ENCODE assay signal across 8 cellular contexts in genomic region chr3:71062037-71062919, GRCh38.
A peak's percentile ranks its signal among the peaks of the same experiment; 100 is the strongest.
DNase-seq lines count a peak whose midpoint lies in the region; ATAC-seq and TF ChIP-seq lines count a peak whose summit lies in the region.

No MANE protein-coding gene starts in this region.

- H3K4me3 ChIP-seq in DND-41 (ENCODE audit: low read depth in 1 of 2, low read length in 2 of 2) (no peak overlapping the region), SK-N-SH (ENCODE audit: low read depth in 2 of 2, low read length in 1 of 2) (peak overlapping the region; percentile 70 to 71; a peak in 3 of 4 replicates), fibroblast of the aortic adventitia (ENCODE audit: low read depth, low read length) (peak overlapping the region; percentile 77), gastrocnemius medialis (peak overlapping the region; percentile 58 to 83 (median 72))

- H3K27ac ChIP-seq in DND-41 (ENCODE audit: low read length) (no peak overlapping the region; the same call in 1 of the 2 replicates), SK-N-SH (ENCODE audit: low read depth in 2 of 2, low read length in 1 of 2) (peak overlapping the region in 1 of 2 experiments; percentile 97; a peak in 3 of 4 replicates), gastrocnemius medialis (peak overlapping the region; percentile 86 to 91 (median 89))

- H3K36me3 Mint-ChIP-seq in natural killer cell: no peaks in the 10 kb centered on the region

- no peak for ATAC-seq in DND-41 (ENCODE audit: insufficient read depth, low read depth)
- ATAC-seq in gastrocnemius medialis: no peak
- no peak for ATAC-seq in natural killer cell

- H3K79me2 ChIP-seq in DND-41 (ENCODE audit: insufficient read depth, low read length): peaks cover 88% of the 10 kb centered on the region
- H3K79me2 ChIP-seq in SK-N-SH (ENCODE audit: insufficient read depth): peaks cover 97% of the 10 kb centered on the region

- no peaks in the 10 kb centered on the region for H3K36me3 ChIP-seq in DND-41 (ENCODE audit: insufficient read depth, low read length)
- H3K36me3 ChIP-seq in SK-N-SH (replicated peaks in 1 of 2; ENCODE audit: control insufficient read depth in 1 of 2, insufficient read depth in 2 of 2, low read length in 1 of 2): no peaks in the 10 kb centered on the region
- H3K36me3 ChIP-seq in gastrocnemius medialis: no peaks in the 10 kb centered on the region

- no peaks in the 10 kb centered on the region for H3K9me3 Mint-ChIP-seq in natural killer cell

- no peak for TF ChIP-seq RAD21 in SK-N-SH (IDR thresholded peaks at IDR 0.05; ENCODE audit: low read length)

- H3K27ac Mint-ChIP-seq in natural killer cell: no peak overlapping the region

- POLR2A ChIA-PET in SK-N-SH (lab: Yijun Ruan, JAX): no interaction called here

- no peaks in the 10 kb centered on the region for H3K9me2 ChIP-seq in SK-N-SH

- H3K4me3 Mint-ChIP-seq in natural killer cell: no peak overlapping the region

- peaks cover 49% of the 10 kb centered on the region for H3K4me1 ChIP-seq in DND-41 (ENCODE audit: insufficient read depth, low read length)
- peaks cover 36 to 56% of the 10 kb centered on the region in 2 experiments for H3K4me1 ChIP-seq in SK-N-SH (ENCODE audit: control insufficient read depth in 1 of 2, insufficient read depth in 2 of 2, low read depth in 1 of 2, low read length in 1 of 2)
- peaks cover 61 to 68% of the 10 kb centered on the region in 2 donors for H3K4me1 ChIP-seq in gastrocnemius medialis

- DNase-seq in DND-41: no peak
- no peak for DNase-seq in SK-N-SH
- peak; percentile 71 for DNase-seq in fibroblast of the aortic adventitia (ENCODE audit: low read depth)
- DNase-seq in gastrocnemius medialis: no peak
- DNase-seq in AG08395 (ENCODE audit: low spot score): no peak
- DNase-seq in GM03348 (ENCODE audit: low spot score): no peak
- DNase-seq in natural killer cell: no peak
- DNase-seq in COLO829 (ENCODE audit: low spot score): no peak

- H3K27me3 ChIP-seq in DND-41 (ENCODE audit: insufficient read depth, low read length, poor library complexity) (no peaks in the 10 kb centered on the region), SK-N-SH (ENCODE audit: insufficient read depth) (no peaks in the 10 kb centered on the region), gastrocnemius medialis (no peaks in the 10 kb centered on the region)

- H2AFZ ChIP-seq in DND-41 (ENCODE audit: low read depth, low read length): no peak overlapping the region
- H2AFZ ChIP-seq in SK-N-SH (ENCODE audit: low read depth): no peak overlapping the region

- H3F3A ChIP-seq in SK-N-SH (replicated peaks; ENCODE audit: insufficient read depth): peaks cover 26% of the 10 kb centered on the region

- no peaks in the 10 kb centered on the region for H3K9me3 ChIP-seq in DND-41 (ENCODE audit: insufficient read depth, low read length, severe bottlenecking)
- no peaks in the 10 kb centered on the region for H3K9me3 ChIP-seq in SK-N-SH
- no peaks in the 10 kb centered on the region for H3K9me3 ChIP-seq in gastrocnemius medialis

- H3K4me2 ChIP-seq in DND-41 (ENCODE audit: insufficient read depth, low read length) (peak overlapping the region; percentile 79), SK-N-SH (peak overlapping the region; percentile 96)

- TF ChIP-seq POLR2A in gastrocnemius medialis (IDR thresholded peaks at IDR 0.05): no peak

- 53% methylated on average over 14 of the region's 14 CpGs for WGBS in SK-N-SH (ENCODE audit: low lambda C conversion rate)

- TF ChIP-seq CTCF in DND-41 (IDR thresholded peaks at IDR 0.05; ENCODE audit: borderline replicate concordance, extremely low read depth, low read length, poor library complexity, severe bottlenecking) (no peak), SK-N-SH (IDR thresholded peaks at IDR 0.05) (no peak), fibroblast of the aortic adventitia (IDR thresholded peaks at IDR 0.05; ENCODE audit: insufficient read depth, low read length) (no peak), gastrocnemius medialis (IDR thresholded peaks at IDR 0.05 in 4 of 5, conservative IDR thresholded peaks at IDR 0.05 in 1 of 5) (no peak), natural killer cell (IDR thresholded peaks at IDR 0.05) (no peak)

- peaks cover 27 to 37% of the 10 kb centered on the region in 2 donors for H3K4me1 Mint-ChIP-seq in natural killer cell

- intact Hi-C loops in gastrocnemius medialis (cut with DNase I; ENCODE audit: low total_unique reads): loop anchor here (5.0 to 10.0 kb wide), 3 partner anchors 150 to 1937 kb away; partner anchors contain the start of gene LMOD3
- intact Hi-C loops in natural killer cell (cut with micrococcal nuclease): loop anchor here (5.0 kb wide), 1 partner anchor 430 kb away; no protein-coding TSS in a partner anchor

- H4K20me1 ChIP-seq in DND-41 (ENCODE audit: insufficient read depth, low read length) (peaks cover 49% of the 10 kb centered on the region), SK-N-SH (ENCODE audit: insufficient read depth) (no peaks in the 10 kb centered on the region)

- H3K9ac ChIP-seq in DND-41 (ENCODE audit: low read depth, low read length) (peak overlapping the region; percentile 59; the same call in 1 of the 2 replicates), SK-N-SH (peak overlapping the region; percentile 93)

- no peaks in the 10 kb centered on the region for H3K27me3 Mint-ChIP-seq in natural killer cell (ENCODE audit: low read depth in 2 of 2)

- CTCF ChIA-PET in SK-N-SH (lab: Yijun Ruan, JAX): interaction anchor here (0.9 to 1.6 kb wide), 4 partner anchors 8 to 337 kb away, joined by 3 to 4 read pairs (median 3); no protein-coding TSS in a partner anchor

- no peak for TF ChIP-seq EP300 in SK-N-SH (IDR thresholded peaks at IDR 0.05; ENCODE audit: borderline replicate concordance in 1 of 2, low read depth in 1 of 2, low read length in 1 of 2)

- in situ Hi-C loops in gastrocnemius medialis (cut with MboI; ENCODE audit: low sequenced_read_pairs in 4 of 4): no loop called here

TF ChIP-seq in SK-N-SH, 30 proteins besides CTCF, POLR2A, EP300 and RAD21:
- no peak for TF ChIP-seq YY1 (IDR thresholded peaks at IDR 0.05; ENCODE audit: low read depth)
- TF ChIP-seq MAX (IDR thresholded peaks at IDR 0.05; ENCODE audit: low read depth): 0 out of 2 replicates have a peak, but pooled peaks have one; percentile 9
- peak; percentile 49; the same call in 1 of the 2 replicates for TF ChIP-seq PBX3 (IDR thresholded peaks at IDR 0.05)

Comparison
In these comparisons a context has a peak if more than half of its experiments do, and no peak if none do; other contexts are left out.
1. H3K4me3 ChIP-seq: peak in SK-N-SH (2 of 2), fibroblast of the aortic adventitia (single experiment) and gastrocnemius medialis (4 of 4); none in DND-41 (0 of 2).